ENCODE assay signal across 1 cellular context in the genomic region with DNA sequence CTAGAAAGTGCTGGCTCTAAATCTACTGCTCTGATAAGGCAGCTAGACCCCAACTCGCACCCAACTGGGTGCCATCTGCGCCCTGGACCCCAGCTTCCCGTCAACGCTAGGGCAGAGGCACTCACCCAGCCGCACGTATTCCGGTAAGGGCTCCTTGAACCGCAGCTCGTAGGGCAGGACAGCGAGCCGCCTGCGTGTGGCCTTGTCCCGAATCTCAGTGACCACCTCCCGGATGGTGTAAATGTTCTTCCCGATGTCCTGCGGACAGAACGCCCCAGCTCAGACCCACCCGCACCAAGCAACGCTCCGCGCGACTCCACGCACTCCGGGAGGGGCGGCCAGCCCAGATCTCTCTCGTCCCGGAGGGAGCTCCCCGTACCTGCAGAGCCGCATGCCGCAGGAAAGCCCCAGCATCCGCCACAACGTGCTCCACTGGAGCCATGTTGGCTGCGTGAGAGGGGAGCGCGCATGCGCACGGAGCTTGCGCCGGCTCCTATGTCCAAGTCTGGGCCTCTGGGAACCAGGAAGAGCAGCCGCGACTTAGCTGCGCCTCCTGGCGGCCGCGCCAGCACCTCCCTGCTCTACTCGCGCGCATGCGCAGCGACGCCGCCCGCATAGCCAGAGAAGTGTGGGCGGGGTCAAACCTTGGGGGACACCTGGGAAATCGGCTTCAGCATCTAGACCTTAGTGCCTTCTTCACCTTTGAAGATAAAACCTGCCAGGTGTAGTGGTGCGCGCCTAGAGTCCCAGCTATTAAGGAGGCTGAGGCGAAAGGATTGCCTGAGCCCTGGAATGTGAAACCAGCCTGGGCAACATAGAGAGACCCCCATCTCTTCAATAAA.
TF ChIP-seq lines count a peak whose summit lies in the region.

A gene (minus strand): TSS at position 458 of the 842 bp plus-strand sequence. CDS start 16 bp downstream, at position 442.

TF ChIP-seq in SK-N-SH, 30 proteins besides CTCF, POLR2A, EP300 and RAD21 (continued from another document):
- TF ChIP-seq TAF1 (IDR thresholded peaks at IDR 0.05; ENCODE audit: borderline replicate concordance, low read depth, low read length) = peak; percentile 93
- no peak for TF ChIP-seq JUND (IDR thresholded peaks at IDR 0.05)
- TF ChIP-seq MEF2A (IDR thresholded peaks at IDR 0.05; ENCODE audit: borderline replicate concordance, low read depth) = no peak
- no peak for TF ChIP-seq GATA2 (CRISPR knock-in tag; IDR thresholded peaks at IDR 0.05)
- TF ChIP-seq MXI1 (IDR thresholded peaks at IDR 0.05; ENCODE audit: low read depth, low read length) = peak; percentile 98
- no peak for TF ChIP-seq RCOR1 (IDR thresholded peaks at IDR 0.05; ENCODE audit: low read length)
- no peak for TF ChIP-seq FOSL2 (IDR thresholded peaks at IDR 0.05; ENCODE audit: borderline replicate concordance, low read depth)
- TF ChIP-seq, protein P1, sequence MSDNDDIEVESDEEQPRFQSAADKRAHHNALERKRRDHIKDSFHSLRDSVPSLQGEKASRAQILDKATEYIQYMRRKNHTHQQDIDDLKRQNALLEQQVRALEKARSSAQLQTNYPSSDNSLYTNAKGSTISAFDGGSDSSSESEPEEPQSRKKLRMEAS (IDR thresholded peaks at IDR 0.05; ENCODE audit: low read depth) = peak; percentile 95
- TF ChIP-seq, protein P2, sequence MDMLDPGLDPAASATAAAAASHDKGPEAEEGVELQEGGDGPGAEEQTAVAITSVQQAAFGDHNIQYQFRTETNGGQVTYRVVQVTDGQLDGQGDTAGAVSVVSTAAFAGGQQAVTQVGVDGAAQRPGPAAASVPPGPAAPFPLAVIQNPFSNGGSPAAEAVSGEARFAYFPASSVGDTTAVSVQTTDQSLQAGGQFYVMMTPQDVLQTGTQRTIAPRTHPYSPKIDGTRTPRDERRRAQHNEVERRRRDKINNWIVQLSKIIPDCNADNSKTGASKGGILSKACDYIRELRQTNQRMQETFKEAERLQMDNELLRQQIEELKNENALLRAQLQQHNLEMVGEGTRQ (IDR thresholded peaks at IDR 0.05; ENCODE audit: borderline replicate concordance, low read depth, low read length) = no peak
- TF ChIP-seq EZH2phosphoT487 (IDR thresholded peaks at IDR 0.05; ENCODE audit: borderline replicate concordance, low read depth) = no peak
- no peak for TF ChIP-seq GABPA (IDR thresholded peaks at IDR 0.05; ENCODE audit: low read depth)
- peak; percentile 96 for TF ChIP-seq ELF1 (IDR thresholded peaks at IDR 0.05)
- TF ChIP-seq NFIC (IDR thresholded peaks at IDR 0.05; ENCODE audit: borderline replicate concordance) = no peak
- TF ChIP-seq, protein P3, sequence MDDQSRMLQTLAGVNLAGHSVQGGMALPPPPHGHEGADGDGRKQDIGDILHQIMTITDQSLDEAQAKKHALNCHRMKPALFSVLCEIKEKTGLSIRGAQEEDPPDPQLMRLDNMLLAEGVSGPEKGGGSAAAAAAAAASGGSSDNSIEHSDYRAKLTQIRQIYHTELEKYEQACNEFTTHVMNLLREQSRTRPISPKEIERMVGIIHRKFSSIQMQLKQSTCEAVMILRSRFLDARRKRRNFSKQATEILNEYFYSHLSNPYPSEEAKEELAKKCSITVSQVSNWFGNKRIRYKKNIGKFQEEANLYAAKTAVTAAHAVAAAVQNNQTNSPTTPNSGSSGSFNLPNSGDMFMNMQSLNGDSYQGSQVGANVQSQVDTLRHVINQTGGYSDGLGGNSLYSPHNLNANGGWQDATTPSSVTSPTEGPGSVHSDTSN (IDR thresholded peaks at IDR 0.05) = no peak
- TF ChIP-seq, protein P4, sequence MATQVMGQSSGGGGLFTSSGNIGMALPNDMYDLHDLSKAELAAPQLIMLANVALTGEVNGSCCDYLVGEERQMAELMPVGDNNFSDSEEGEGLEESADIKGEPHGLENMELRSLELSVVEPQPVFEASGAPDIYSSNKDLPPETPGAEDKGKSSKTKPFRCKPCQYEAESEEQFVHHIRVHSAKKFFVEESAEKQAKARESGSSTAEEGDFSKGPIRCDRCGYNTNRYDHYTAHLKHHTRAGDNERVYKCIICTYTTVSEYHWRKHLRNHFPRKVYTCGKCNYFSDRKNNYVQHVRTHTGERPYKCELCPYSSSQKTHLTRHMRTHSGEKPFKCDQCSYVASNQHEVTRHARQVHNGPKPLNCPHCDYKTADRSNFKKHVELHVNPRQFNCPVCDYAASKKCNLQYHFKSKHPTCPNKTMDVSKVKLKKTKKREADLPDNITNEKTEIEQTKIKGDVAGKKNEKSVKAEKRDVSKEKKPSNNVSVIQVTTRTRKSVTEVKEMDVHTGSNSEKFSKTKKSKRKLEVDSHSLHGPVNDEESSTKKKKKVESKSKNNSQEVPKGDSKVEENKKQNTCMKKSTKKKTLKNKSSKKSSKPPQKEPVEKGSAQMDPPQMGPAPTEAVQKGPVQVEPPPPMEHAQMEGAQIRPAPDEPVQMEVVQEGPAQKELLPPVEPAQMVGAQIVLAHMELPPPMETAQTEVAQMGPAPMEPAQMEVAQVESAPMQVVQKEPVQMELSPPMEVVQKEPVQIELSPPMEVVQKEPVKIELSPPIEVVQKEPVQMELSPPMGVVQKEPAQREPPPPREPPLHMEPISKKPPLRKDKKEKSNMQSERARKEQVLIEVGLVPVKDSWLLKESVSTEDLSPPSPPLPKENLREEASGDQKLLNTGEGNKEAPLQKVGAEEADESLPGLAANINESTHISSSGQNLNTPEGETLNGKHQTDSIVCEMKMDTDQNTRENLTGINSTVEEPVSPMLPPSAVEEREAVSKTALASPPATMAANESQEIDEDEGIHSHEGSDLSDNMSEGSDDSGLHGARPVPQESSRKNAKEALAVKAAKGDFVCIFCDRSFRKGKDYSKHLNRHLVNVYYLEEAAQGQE (IDR thresholded peaks at IDR 0.05; ENCODE audit: low read depth, low read length) = no peak
- no peak for TF ChIP-seq RFX5 (IDR thresholded peaks at IDR 0.05; ENCODE audit: low read length)
